ENCODE assay signal across 7 cellular contexts in the genomic region with DNA sequence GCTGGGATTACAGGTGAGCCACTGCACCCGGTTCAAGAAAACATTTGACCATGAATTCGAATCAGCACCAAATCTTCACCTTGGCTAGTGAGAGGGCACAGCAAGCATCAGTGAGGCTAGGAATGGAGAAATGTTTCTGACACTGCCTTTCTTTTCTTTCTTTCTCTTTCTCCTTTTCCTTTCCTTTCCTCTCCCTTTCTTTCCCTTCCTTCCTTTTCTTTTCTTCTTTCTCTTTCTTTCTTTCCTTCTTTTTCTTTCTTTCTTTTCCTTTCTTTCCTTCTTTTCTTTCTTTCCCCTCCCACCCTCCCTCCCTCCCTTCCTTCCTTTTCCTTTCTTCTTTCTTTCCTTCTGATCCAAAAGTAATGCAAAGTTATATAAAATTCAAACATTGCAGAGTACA. TPM values are rescaled to one million over a fixed set of nuclear protein-coding genes. Genes with fewer than 3 reads are reported as not detected.
"Had no signal": no experiment of that assay in that cellular context is flagged by ENCODE, and none has a peak within 500 bp of the region (broad histone marks: within the 10 kb centered on the region; RNA-seq: fewer than 3 reads in every experiment).

No MANE protein-coding gene starts in this region.

- H3K27ac Mint-ChIP-seq: GM23338, H9 had no signal

- ATAC-seq: GM23338, HepG2 had no signal

- H3K9ac ChIP-seq: KMS-11 had no signal

- H3K4me3 Mint-ChIP-seq: GM23338, H9 had no signal

- DNase-seq: H9, KBM-7 had no signal

- H3K27ac ChIP-seq: HL-60, KMS-11 had no signal

- H3K4me2 ChIP-seq: GM23338, KMS-11 had no signal

- H3K9me3 Mint-ChIP-seq: GM23338, H9, HFFc6 had no signal

- H3K4me3 ChIP-seq: GM23338 had no signal

RNA-seq across cellular contexts. Expression of gene GFI1, which starts 40.9 kb away (rescaled TPM):
- polyA plus RNA-seq: GM23338 had no signal
